Comparison of ENCODE assay signal across 27 cellular contexts in genomic region chr1:7575041-7575400, GRCh38.
"Had no signal": no experiment of that assay in that cellular context is flagged by ENCODE, and none has a peak within 500 bp of the region (broad histone marks: within the 10 kb centered on the region; RNA-seq: fewer than 3 reads in every experiment).

No MANE protein-coding gene starts in this region.

- H3K27me3 ChIP-seq: esophagus muscularis mucosa, gastrocnemius medialis, sigmoid colon, testis had no signal

- FAIRE-seq: endothelial cell of umbilical vein, keratinocyte, TTC549 had no signal

- H3K4me2 ChIP-seq: smooth muscle cell had no signal

- H3K27ac Mint-ChIP-seq: activated CD8-positive, alpha-beta T cell treated with anti-CD3 and anti-CD28 coated beads, Interleukin-2, amount 10 ng/mL, durations not matched to agents 7 days and 5 days; activated naive CD8-positive, alpha-beta T cell treated with anti-CD3 and anti-CD28 coated beads, Interleukin-2, amount 50 U/mL, for 24 hours; activated T-helper 1 cell treated with anti-CD3 and anti-CD28 coated beads, Interleukin-12 subunit alpha, Interleukin-12 subunit beta, Interleukin-2, Interleukin-4 antibody, amounts not matched to agents 30 ng/mL and 10 ng/mL and 1 ng/mL, durations not matched to agents 14 hours and 24 hours and 36 hours; brain; effector memory CD8-positive, alpha-beta T cell; nephron progenitor cell; stimulated activated naive B cell treated with anti-CD40 and anti-IgM and Interleukin-4, amounts not matched to agents 10 μg/mL and 1 μg/mL and 100 μg/mL, for 72 hours had no signal

- H3K4me1 ChIP-seq: gastrocnemius medialis, sigmoid colon had no signal

- H3K36me3 Mint-ChIP-seq: brain; stimulated activated naive B cell treated with anti-CD40 and anti-IgM and Interleukin-4, amounts not matched to agents 10 μg/mL and 1 μg/mL and 100 μg/mL, for 72 hours had no signal

- H3K27me3 Mint-ChIP-seq: brain had no signal

- ATAC-seq: activated CD8-positive, alpha-beta T cell treated with anti-CD3 and anti-CD28 coated beads, Interleukin-2, amount 10 ng/mL, durations not matched to agents 7 days and 5 days; activated naive CD8-positive, alpha-beta T cell treated with anti-CD3 and anti-CD28 coated beads, Interleukin-2, amount 50 U/mL, for 24 hours; effector memory CD8-positive, alpha-beta T cell; gastrocnemius medialis; mucosa of descending colon; stimulated activated naive B cell treated with anti-CD40 and anti-IgM and Interleukin-4, amounts not matched to agents 10 μg/mL and 1 μg/mL and 100 μg/mL, for 72 hours had no signal

- H3K36me3 ChIP-seq: esophagus muscularis mucosa, gastrocnemius medialis, lower lobe of right lung, sigmoid colon had no signal

- H3K4me1 Mint-ChIP-seq: activated naive CD8-positive, alpha-beta T cell treated with anti-CD3 and anti-CD28 coated beads, Interleukin-2, amount 50 U/mL, for 24 hours; brain had no signal

- DNase-seq: activated CD4-positive, alpha-beta T cell treated with anti-CD3 and anti-CD28 coated beads for 1 hour; activated CD4-positive, alpha-beta T cell treated with anti-CD3 and anti-CD28 coated beads, Interleukin-2, amount 50 U/mL, for 1 hour; activated CD8-positive, alpha-beta T cell treated with anti-CD3 and anti-CD28 coated beads, Interleukin-2, amount 10 ng/mL, durations not matched to agents 7 days and 5 days; activated gamma-delta T cell; activated naive CD4-positive, alpha-beta T cell treated with anti-CD3 and anti-CD28 coated beads, Interleukin-2, amount 50 U/mL, for 16 hours; activated naive CD8-positive, alpha-beta T cell treated with anti-CD3 and anti-CD28 coated beads, Interleukin-2, amount 50 U/mL, for 24 hours; caudate nucleus; effector memory CD8-positive, alpha-beta T cell; gastrocnemius medialis; head of caudate nucleus; nephron progenitor cell; nucleus accumbens; sigmoid colon; stimulated activated CD4-positive, alpha-beta T cell treated with anti-CD3 and anti-CD28 coated beads, Interleukin-2, amount 100 ng/mL, for 48 hours; stimulated activated CD8-positive, alpha-beta memory T cell treated with anti-CD3 and anti-CD28 coated beads, Interleukin-4, amount 100 ng/mL, for 48 hours; stimulated activated naive B cell treated with anti-CD40 and anti-IgM and Interleukin-4, amounts not matched to agents 10 μg/mL and 1 μg/mL and 100 μg/mL, for 72 hours; T-helper 1 cell had no signal

- H3K4me3 ChIP-seq: esophagus muscularis mucosa, gastrocnemius medialis, lower lobe of right lung, mucosa of descending colon, sigmoid colon, smooth muscle cell, testis had no signal

- H3K9me3 ChIP-seq: esophagus muscularis mucosa, gastrocnemius medialis, lower lobe of right lung, mucosa of descending colon, sigmoid colon, testis had no signal

- H3K27ac ChIP-seq: esophagus muscularis mucosa, gastrocnemius medialis, lower lobe of right lung, sigmoid colon, testis had no signal

- H3K4me3 Mint-ChIP-seq: activated CD8-positive, alpha-beta T cell treated with anti-CD3 and anti-CD28 coated beads, Interleukin-2, amount 10 ng/mL, durations not matched to agents 7 days and 5 days; activated naive CD8-positive, alpha-beta T cell treated with anti-CD3 and anti-CD28 coated beads, Interleukin-2, amount 50 U/mL, for 24 hours; activated T-helper 1 cell treated with anti-CD3 and anti-CD28 coated beads, Interleukin-12 subunit alpha, Interleukin-12 subunit beta, Interleukin-2, Interleukin-4 antibody, amounts not matched to agents 30 ng/mL and 10 ng/mL and 1 ng/mL, durations not matched to agents 14 hours and 24 hours and 36 hours; brain; effector memory CD8-positive, alpha-beta T cell; nephron progenitor cell; stimulated activated naive B cell treated with anti-CD40 and anti-IgM and Interleukin-4, amounts not matched to agents 10 μg/mL and 1 μg/mL and 100 μg/mL, for 72 hours had no signal

- H3K9me3 Mint-ChIP-seq: activated naive CD8-positive, alpha-beta T cell treated with anti-CD3 and anti-CD28 coated beads, Interleukin-2, amount 50 U/mL, for 24 hours; activated T-helper 1 cell treated with anti-CD3 and anti-CD28 coated beads, Interleukin-12 subunit alpha, Interleukin-12 subunit beta, Interleukin-2, Interleukin-4 antibody, amounts not matched to agents 30 ng/mL and 10 ng/mL and 1 ng/mL, durations not matched to agents 14 hours and 24 hours and 36 hours; effector memory CD8-positive, alpha-beta T cell; nephron progenitor cell had no signal
